20 cellular contexts compared by ENCODE assay signal in the genomic region with DNA sequence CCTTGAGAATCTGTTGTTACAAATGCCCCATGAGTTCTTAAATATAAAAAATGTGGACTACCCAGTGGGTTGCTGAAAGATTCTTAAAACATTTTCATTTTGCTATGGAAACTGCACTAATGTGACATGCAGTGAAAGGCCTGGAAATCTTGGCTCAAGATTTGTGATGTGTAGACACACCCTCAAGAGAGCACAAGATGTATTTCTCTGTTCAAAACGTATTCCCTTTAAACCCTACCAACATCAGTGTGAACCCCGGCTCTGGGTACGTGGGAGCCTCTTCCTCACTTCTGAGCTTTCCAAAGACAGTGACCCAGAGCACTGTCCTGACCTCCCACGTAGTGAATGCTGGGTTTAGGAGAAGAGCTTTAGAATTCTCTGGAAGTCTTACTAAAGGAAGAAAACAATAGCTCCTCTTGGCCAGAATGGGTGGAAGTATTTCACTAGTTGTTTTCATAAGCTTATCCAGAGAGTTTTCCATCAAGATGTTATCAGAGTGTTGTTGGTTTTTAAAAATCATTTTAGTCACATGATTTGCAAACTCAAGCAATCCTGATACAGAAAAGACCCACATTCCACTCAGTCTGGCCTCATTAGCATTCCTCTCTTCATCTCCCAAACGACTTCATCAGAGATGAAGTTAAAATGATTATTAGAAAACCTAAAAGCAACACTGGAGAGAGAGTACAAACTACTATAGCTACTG.
DNase-seq lines count a peak whose midpoint lies in the region; ATAC-seq, FAIRE-seq and TF ChIP-seq lines count a peak whose summit lies in the region.
"Had no signal": no experiment of that assay in that cellular context is flagged by ENCODE, and none has a peak within 500 bp of the region (broad histone marks: within the 10 kb centered on the region; RNA-seq: fewer than 3 reads in every experiment).

No MANE protein-coding gene starts in this region.

- no peak for TF ChIP-seq POLR2A in ovary (IDR thresholded peaks at IDR 0.05)

- H3K9me3 Mint-ChIP-seq in CD4-positive, alpha-beta memory T cell: no peaks in the 10 kb centered on the region
- H3K9me3 Mint-ChIP-seq: activated CD4-positive, alpha-beta T cell treated with anti-CD3 and anti-CD28 coated beads, Interleukin-2, amount 10 ng/mL, durations not matched to agents 24 days and 14 days; CD8-positive, alpha-beta memory T cell had no signal

- 71% methylated on average over 5 of the region's 5 CpGs for WGBS in SK-N-SH (ENCODE audit: low lambda C conversion rate)
- 8 to 15% (median 11%) methylated on average over 5 of the region's 5 CpGs for whole genome bisulfite sequencing in ovary, 3 donors
- 6 to 9% methylated on average over 5 of the region's 5 CpGs for WGBS in GM23248 (ENCODE audit: low coverage in 1 of 2, low lambda C conversion rate in 2 of 2, missing lambda C conversion rate in 2 of 2), 2 experiments

- H3F3A ChIP-seq in SK-N-SH (replicated peaks; ENCODE audit: insufficient read depth) (no peaks in the 10 kb centered on the region), GM23248 (ENCODE audit: insufficient read depth) (no peaks in the 10 kb centered on the region)

- H3K4me2 ChIP-seq in SK-N-SH (peak overlapping the region; percentile 12; the same call in 1 of the 2 replicates), GM23248 (ENCODE audit: unreplicated experiment) (no peak overlapping the region)

- H3K36me3 Mint-ChIP-seq in CD4-positive, alpha-beta memory T cell: peaks cover 61 to 86% of the 10 kb centered on the region in 2 donors

- H3K9ac ChIP-seq in SK-N-SH: no peak overlapping the region
- no peak overlapping the region for H3K9ac ChIP-seq in GM23248

- intact Hi-C loops in ovary (cut with DNase I) (no loop called here), left lung (cut with DNase I) (no loop called here)
- intact Hi-C loops in CD4-positive, alpha-beta memory T cell (cut with micrococcal nuclease): no loop called here

- TF ChIP-seq EP300 in SK-N-SH (IDR thresholded peaks at IDR 0.05; ENCODE audit: borderline replicate concordance in 1 of 2, low read depth in 1 of 2, low read length in 1 of 2) (no peak), ovary (IDR thresholded peaks at IDR 0.05) (no peak)

- TF ChIP-seq CTCF in SK-N-SH (IDR thresholded peaks at IDR 0.05) (no peak), fibroblast of villous mesenchyme (IDR thresholded peaks at IDR 0.05; ENCODE audit: insufficient read depth, low read depth, low read length) (no peak), ovary (IDR thresholded peaks at IDR 0.05) (no peak), left lung (IDR thresholded peaks at IDR 0.05) (no peak)

- peaks cover 9 to 37% (median 17%) of the 10 kb centered on the region in 4 donors for H3K4me1 Mint-ChIP-seq in CD4-positive, alpha-beta memory T cell

- no peak for TF ChIP-seq RAD21 in SK-N-SH (IDR thresholded peaks at IDR 0.05; ENCODE audit: low read length)

- peak overlapping the region in 3 of 7 donors; percentile 23 to 48 (median 29) for H3K27ac Mint-ChIP-seq in CD4-positive, alpha-beta memory T cell
- H3K27ac Mint-ChIP-seq: activated CD4-positive, alpha-beta T cell treated with anti-CD3 and anti-CD28 coated beads, Interleukin-2, amount 10 ng/mL, durations not matched to agents 24 days and 14 days; activated CD8-positive, alpha-beta memory T cell treated with anti-CD3 and anti-CD28 coated beads, Interleukin-2, amount 10 ng/mL, durations not matched to agents 7 days and 5 days had no signal

- CTCF ChIA-PET in SK-N-SH (lab: Yijun Ruan, JAX): interaction anchor here (1.0 to 3.4 kb wide), 10 partner anchors 9 to 336 kb away, joined by 3 to 21 read pairs (median 6); partner anchors contain the start of gene FHIP2A
- CTCF ChIA-PET in CD4-positive, alpha-beta memory T cell (lab: Charles Lee; ENCODE audit: partially characterized antibody): interaction anchor here (0.7 to 3.5 kb wide), 7 partner anchors 13 to 64 kb away, joined by 3 to 17 read pairs (median 3); no protein-coding TSS in a partner anchor

- no peaks in the 10 kb centered on the region for H3K27me3 Mint-ChIP-seq in CD4-positive, alpha-beta memory T cell
- H3K27me3 Mint-ChIP-seq: activated CD4-positive, alpha-beta T cell treated with anti-CD3 and anti-CD28 coated beads, Interleukin-2, amount 10 ng/mL, durations not matched to agents 24 days and 14 days; activated CD8-positive, alpha-beta memory T cell treated with anti-CD3 and anti-CD28 coated beads, Interleukin-2, amount 10 ng/mL, durations not matched to agents 7 days and 5 days; CD8-positive, alpha-beta memory T cell had no signal

- H2AFZ ChIP-seq in SK-N-SH (ENCODE audit: low read depth) (no peak overlapping the region), GM23248 (no peak overlapping the region)

- H3K9me3 ChIP-seq in SK-N-SH: no peaks in the 10 kb centered on the region
- no peaks in the 10 kb centered on the region for H3K9me3 ChIP-seq in ovary
- peaks cover 4% of the 10 kb centered on the region for H3K9me3 ChIP-seq in GM23248 (ENCODE audit: low read depth)
- no peaks in the 10 kb centered on the region for H3K9me3 ChIP-seq in CD4-positive, alpha-beta memory T cell (ENCODE audit: control insufficient read depth in 1 of 2, low read length in 2 of 2)
- no peaks in the 10 kb centered on the region for H3K9me3 ChIP-seq in left lung
- H3K9me3 ChIP-seq: right lobe of liver had no signal

- H3K79me2 ChIP-seq in SK-N-SH (ENCODE audit: insufficient read depth) (no peaks in the 10 kb centered on the region), GM23248 (ENCODE audit: insufficient read depth) (no peaks in the 10 kb centered on the region)

- no peak for ATAC-seq in left lung
- ATAC-seq: activated CD8-positive, alpha-beta memory T cell treated with anti-CD3 and anti-CD28 coated beads, Interleukin-2, amount 10 ng/mL, durations not matched to agents 7 days and 5 days; GM12878; right lobe of liver had no signal

- DNase-seq in GM19239 (ENCODE audit: insufficient read length, low spot score) (no peak), SK-N-SH (no peak), fibroblast of villous mesenchyme (ENCODE audit: low read depth) (peak; percentile 22), ovary (no peak), GM23248 (no peak), left lung (no peak)
- no peak for DNase-seq in CD4-positive, alpha-beta memory T cell
- DNase-seq: activated CD4-positive, alpha-beta T cell treated with anti-CD3 and anti-CD28 coated beads, Interleukin-2, amount 10 ng/mL, durations not matched to agents 24 days and 14 days; activated CD8-positive, alpha-beta memory T cell treated with anti-CD3 and anti-CD28 coated beads, Interleukin-2, amount 10 ng/mL, durations not matched to agents 7 days and 5 days; activated effector memory CD4-positive, alpha-beta T cell treated with anti-CD3 and anti-CD28 coated beads, Interleukin-2, amount 50 U/mL, for 16 hours; CD8-positive, alpha-beta memory T cell; DMS53; effector memory CD4-positive, alpha-beta T cell; NCI-H1417; NCI-H2107; NCI-H524 treated with DMSO at 0.1 percent for 48 hours; occipital lobe; right lobe of liver had no signal

- H3K9me2 ChIP-seq in SK-N-SH: no peaks in the 10 kb centered on the region
- H3K9me2 ChIP-seq in GM23248 (ENCODE audit: insufficient read depth): no peaks in the 10 kb centered on the region

- POLR2A ChIA-PET in SK-N-SH (lab: Yijun Ruan, JAX): no interaction called here
- POLR2A ChIA-PET in CD4-positive, alpha-beta memory T cell (lab: Charles Lee; ENCODE audit: partially characterized antibody): no interaction called here

- H3K4me1 ChIP-seq in SK-N-SH (ENCODE audit: control insufficient read depth in 1 of 2, insufficient read depth in 2 of 2, low read depth in 1 of 2, low read length in 1 of 2): peaks cover 13 to 40% of the 10 kb centered on the region in 2 experiments; a peak in 2 of 4 replicates
- peaks cover 14% of the 10 kb centered on the region for H3K4me1 ChIP-seq in ovary (ENCODE audit: insufficient read depth)
- no peaks in the 10 kb centered on the region for H3K4me1 ChIP-seq in GM23248 (ENCODE audit: insufficient read depth)
- H3K4me1 ChIP-seq in CD4-positive, alpha-beta memory T cell (ENCODE audit: insufficient read depth, low read length): no peaks in the 10 kb centered on the region
- peaks cover 5 to 8% of the 10 kb centered on the region in 2 donors for H3K4me1 ChIP-seq in left lung
- H3K4me1 ChIP-seq: right lobe of liver had no signal

- H3K27ac ChIP-seq in SK-N-SH (ENCODE audit: low read depth in 2 of 2, low read length in 1 of 2) (peak overlapping the region in 1 of 2 experiments; percentile 50; a peak in 2 of 4 replicates), ovary (peak overlapping the region; percentile 16 to 23), GM23248 (no peak overlapping the region), left lung (no peak overlapping the region)
- no peak overlapping the region for H3K27ac ChIP-seq in CD4-positive, alpha-beta memory T cell (ENCODE audit: low read depth, low read length)
- H3K27ac ChIP-seq: HL-60, right lobe of liver had no signal

- FAIRE-seq in GM19239 (lab: Jason Lieb, UNC): peak; percentile 18
- FAIRE-seq: GM12878 had no signal

- in situ Hi-C loops in GM23248 (cut with MboI): no loop called here

- peaks cover 0 to 12% of the 10 kb centered on the region in 2 experiments for H3K36me3 ChIP-seq in SK-N-SH (replicated peaks in 1 of 2; ENCODE audit: control insufficient read depth in 1 of 2, insufficient read depth in 2 of 2, low read length in 1 of 2)
- no peaks in the 10 kb centered on the region for H3K36me3 ChIP-seq in ovary
- H3K36me3 ChIP-seq in GM23248 (ENCODE audit: low read depth): no peaks in the 10 kb centered on the region
- peaks cover 53% of the 10 kb centered on the region for H3K36me3 ChIP-seq in CD4-positive, alpha-beta memory T cell (ENCODE audit: insufficient read depth, low read length)
- H3K36me3 ChIP-seq in left lung: peaks cover 0 to 7% of the 10 kb centered on the region in 2 donors

- H4K20me1 ChIP-seq in SK-N-SH (ENCODE audit: insufficient read depth) (no peaks in the 10 kb centered on the region), GM23248 (ENCODE audit: insufficient read depth) (no peaks in the 10 kb centered on the region)

- H3K27me3 ChIP-seq in SK-N-SH (ENCODE audit: insufficient read depth) (no peaks in the 10 kb centered on the region), ovary (no peaks in the 10 kb centered on the region), GM23248 (replicated peaks; ENCODE audit: insufficient read depth) (peaks cover 19% of the 10 kb centered on the region), left lung (no peaks in the 10 kb centered on the region)
- H3K27me3 ChIP-seq in CD4-positive, alpha-beta memory T cell (ENCODE audit: insufficient read depth, low read length): no peaks in the 10 kb centered on the region
- H3K27me3 ChIP-seq: right lobe of liver had no signal

- no peak overlapping the region for H3K4me3 Mint-ChIP-seq in CD4-positive, alpha-beta memory T cell
- H3K4me3 Mint-ChIP-seq: activated CD4-positive, alpha-beta T cell treated with anti-CD3 and anti-CD28 coated beads, Interleukin-2, amount 10 ng/mL, durations not matched to agents 24 days and 14 days; activated CD8-positive, alpha-beta memory T cell treated with anti-CD3 and anti-CD28 coated beads, Interleukin-2, amount 10 ng/mL, durations not matched to agents 7 days and 5 days; CD8-positive, alpha-beta memory T cell had no signal

- H3K4me3 ChIP-seq in SK-N-SH (ENCODE audit: low read depth in 2 of 2, low read length in 1 of 2): no peak overlapping the region
- H3K4me3 ChIP-seq in fibroblast of villous mesenchyme (ENCODE audit: low read depth, low read length): no peak overlapping the region
- H3K4me3 ChIP-seq in ovary: no peak overlapping the region
- H3K4me3 ChIP-seq in GM23248: no peak overlapping the region
- no peak overlapping the region for H3K4me3 ChIP-seq in CD4-positive, alpha-beta memory T cell (ENCODE audit: low read length in 2 of 2)
- no peak overlapping the region for H3K4me3 ChIP-seq in left lung
- H3K4me3 ChIP-seq: GM12878, right lobe of liver had no signal

Comparison
In these comparisons a context has a peak if more than half of its experiments do, and no peak if none do; other contexts are left out.
1. H3K27ac ChIP-seq: peak in ovary (2 of 2); none in GM23248 (single experiment), CD4-positive, alpha-beta memory T cell (single experiment) and left lung (0 of 2).